Comparison of ENCODE assay signal across 27 cellular contexts in the genomic region with DNA sequence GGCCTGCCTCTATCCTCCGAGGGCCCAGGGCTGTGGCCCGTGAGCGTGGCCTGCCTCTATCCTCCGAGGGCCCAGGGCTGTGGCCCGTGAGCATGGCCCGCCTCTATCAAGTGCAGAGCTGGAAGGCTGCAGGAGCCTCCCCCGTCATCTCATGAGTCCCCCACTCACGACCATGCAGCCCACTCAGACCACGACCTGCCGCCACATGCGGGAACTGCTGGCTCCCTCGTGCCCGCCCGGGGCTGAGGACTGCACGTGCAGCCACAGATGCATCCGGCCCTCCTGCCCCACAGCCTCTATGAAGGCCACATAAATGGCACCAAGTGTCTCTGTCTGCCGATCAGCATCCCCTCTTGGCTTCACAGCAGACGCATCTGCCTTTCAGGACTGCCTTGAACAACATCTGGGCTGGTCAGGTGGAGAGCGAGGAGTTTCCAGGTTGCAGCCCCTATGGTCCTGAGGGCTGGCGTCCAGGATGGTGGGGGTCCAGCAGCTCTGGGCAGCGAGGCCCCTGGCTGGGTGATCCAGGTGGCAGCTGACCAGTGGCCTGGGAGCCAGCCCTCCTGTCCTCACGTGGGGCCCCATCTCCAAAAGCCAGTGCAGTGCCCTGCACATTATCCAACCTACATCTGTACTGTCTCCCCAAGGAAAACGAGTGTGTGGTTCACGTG.
"Had no signal": no experiment of that assay in that cellular context is flagged by ENCODE, and none has a peak within 500 bp of the region (broad histone marks: within the 10 kb centered on the region; RNA-seq: fewer than 3 reads in every experiment).

No MANE protein-coding gene starts in this region.

- H3K36me3 ChIP-seq: brain microvascular endothelial cell had no signal

- H3K27me3 ChIP-seq: brain microvascular endothelial cell, dorsolateral prefrontal cortex had no signal

- DNase-seq: activated B cell treated with CpG ODN at 0.5 μM for 24 hours; activated CD4-positive, alpha-beta T cell treated with anti-CD3 and anti-CD28 coated beads for 48 hours; activated CD4-positive, alpha-beta T cell treated with anti-CD3 and anti-CD28 coated beads, Interleukin-2, amount 50 U/mL, for 1 hour; activated CD4-positive, alpha-beta T cell treated with anti-CD3 and anti-CD28 coated beads, Interleukin-2, amount 50 U/mL, for 48 hours; activated CD8-positive, alpha-beta memory T cell treated with anti-CD3 and anti-CD28 coated beads for 24 hours; activated CD8-positive, alpha-beta T cell treated with anti-CD3 and anti-CD28 coated beads for 36 hours; activated effector memory CD4-positive, alpha-beta T cell treated with Interleukin-2 at 50 U/mL for 16 hours; activated gamma-delta T cell treated with Interleukin-2 at 50 U/mL for 16 hours; activated naive CD4-positive, alpha-beta T cell treated with anti-CD3 and anti-CD28 coated beads, Interleukin-2, amount 50 U/mL, for 16 hours; activated naive CD4-positive, alpha-beta T cell treated with Interleukin-2 at 50 U/mL for 16 hours; activated T-cell treated with anti-CD3 and anti-CD28 coated beads, Interleukin-2, amount 50 U/mL, for 4 hours; amniotic stem cell; anterior cingulate cortex; brain microvascular endothelial cell; dorsolateral prefrontal cortex; effector memory CD4-positive, alpha-beta T cell; endodermal cell; foreskin fibroblast; T-helper 2 cell; WERI-Rb-1 had no signal

- H3K27ac ChIP-seq: brain microvascular endothelial cell, coronary artery, dorsolateral prefrontal cortex, WERI-Rb-1 had no signal

- H3K4me3 ChIP-seq: coronary artery, dorsolateral prefrontal cortex had no signal

- FAIRE-seq: astrocyte, bronchial epithelial cell, frontal cortex had no signal

- ATAC-seq: activated CD4-positive, CD25-positive, alpha-beta regulatory T cell treated with anti-CD3 and anti-CD28 coated beads, Interleukin-2, amount 50 U/mL, for 24 hours; activated CD8-positive, alpha-beta T cell treated with anti-CD3 and anti-CD28 coated beads for 36 hours; activated T-cell treated with anti-CD3 and anti-CD28 coated beads, Interleukin-2, amount 50 U/mL, for 4 hours; activated T-helper 17 cell treated with anti-CD3 and anti-CD28 coated beads, Interleukin-2, amount 50 U/mL, for 72 hours; esophagus mucosa had no signal
